In the genomic region with DNA sequence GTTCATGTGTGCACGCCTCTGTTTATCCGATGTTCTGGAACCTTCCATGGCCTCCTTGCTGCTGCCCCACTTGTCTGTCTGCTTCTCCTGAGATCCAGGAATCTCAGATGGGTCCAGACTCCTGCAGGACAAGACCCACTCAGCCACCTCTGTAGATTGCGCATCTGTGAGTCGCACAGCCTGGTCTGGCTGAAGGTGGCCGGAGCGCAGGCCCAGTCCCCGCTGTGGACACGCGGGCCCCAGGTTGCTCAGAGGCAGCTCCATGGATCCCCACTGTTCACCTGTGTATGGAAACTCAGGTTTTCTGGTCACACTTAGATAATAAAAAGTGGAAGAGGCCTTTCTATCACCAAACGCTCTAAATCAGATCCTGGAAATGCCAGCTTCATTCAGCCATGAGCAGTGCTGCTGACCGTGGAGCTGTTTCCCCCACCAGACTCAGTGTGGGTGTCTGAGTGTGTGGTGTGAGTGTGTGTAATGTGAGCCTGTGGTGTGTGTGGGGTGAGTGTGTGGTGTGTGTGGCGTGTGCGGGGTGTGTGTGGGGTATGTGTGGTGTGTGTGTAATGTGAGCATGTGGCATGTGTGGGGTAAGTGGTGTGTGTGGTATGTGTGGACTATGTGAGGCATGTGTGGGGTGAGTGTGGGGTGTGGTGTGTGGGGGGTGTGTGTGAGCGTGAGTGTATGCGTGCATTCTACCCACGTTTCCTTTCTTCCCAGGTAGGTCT, we compare ENCODE assay signal across 1 cellular context.
A peak's percentile ranks its signal among the peaks of the same experiment; 100 is the strongest.
TF ChIP-seq lines count a peak whose summit lies in the region.

No MANE protein-coding gene starts in this region.

TF ChIP-seq in HepG2, 621 proteins besides CTCF, POLR2A, EP300 and RAD21:
- TF ChIP-seq ZNF558 (CRISPR knock-in tag; IDR thresholded peaks at IDR 0.05; ENCODE audit: borderline replicate concordance) = 0 out of 2 replicates have a peak, but pooled peaks have one; percentile 43
- TF ChIP-seq, protein P1, sequence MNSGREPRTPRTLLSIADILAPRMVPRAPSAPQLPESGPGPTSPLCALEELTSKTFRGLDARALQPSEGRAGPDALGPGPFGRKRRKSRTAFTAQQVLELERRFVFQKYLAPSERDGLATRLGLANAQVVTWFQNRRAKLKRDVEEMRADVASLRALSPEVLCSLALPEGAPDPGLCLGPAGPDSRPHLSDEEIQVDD (CRISPR knock-in tag; IDR thresholded peaks at IDR 0.05; ENCODE audit: borderline replicate concordance) = no peak
- TF ChIP-seq, protein P2, sequence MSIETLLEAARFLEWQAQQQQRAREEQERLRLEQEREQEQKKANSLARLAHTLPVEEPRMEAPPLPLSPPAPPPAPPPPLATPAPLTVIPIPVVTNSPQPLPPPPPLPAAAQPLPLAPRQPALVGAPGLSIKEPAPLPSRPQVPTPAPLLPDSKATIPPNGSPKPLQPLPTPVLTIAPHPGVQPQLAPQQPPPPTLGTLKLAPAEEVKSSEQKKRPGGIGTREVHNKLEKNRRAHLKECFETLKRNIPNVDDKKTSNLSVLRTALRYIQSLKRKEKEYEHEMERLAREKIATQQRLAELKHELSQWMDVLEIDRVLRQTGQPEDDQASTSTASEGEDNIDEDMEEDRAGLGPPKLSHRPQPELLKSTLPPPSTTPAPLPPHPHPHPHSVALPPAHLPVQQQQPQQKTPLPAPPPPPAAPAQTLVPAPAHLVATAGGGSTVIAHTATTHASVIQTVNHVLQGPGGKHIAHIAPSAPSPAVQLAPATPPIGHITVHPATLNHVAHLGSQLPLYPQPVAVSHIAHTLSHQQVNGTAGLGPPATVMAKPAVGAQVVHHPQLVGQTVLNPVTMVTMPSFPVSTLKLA (IDR thresholded peaks at IDR 0.05) = 0 out of 2 replicates have a peak, but pooled peaks have one; percentile 20
